In the genomic region with DNA sequence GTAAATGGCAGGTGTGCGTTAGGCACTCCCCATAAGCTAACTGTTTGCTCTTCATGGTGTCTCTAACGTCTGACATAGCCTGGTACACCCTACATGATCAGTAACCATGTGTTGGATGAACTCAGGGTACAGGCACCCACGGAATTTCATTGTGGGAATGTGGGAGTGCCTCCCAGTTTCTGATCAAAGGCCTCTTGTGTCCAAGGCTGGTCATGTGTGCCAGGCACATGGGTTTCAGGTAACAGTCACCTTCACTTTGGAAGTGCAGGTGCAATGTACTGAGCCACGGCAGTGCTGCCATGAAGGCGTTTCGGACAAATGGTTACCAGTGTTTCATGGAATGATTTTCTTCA, we compare ENCODE assay signal across 2 cellular contexts.
TF ChIP-seq lines count a peak whose summit lies in the region.

No MANE protein-coding gene starts in this region.

TF ChIP-seq in HepG2, 621 proteins besides CTCF, POLR2A, EP300 and RAD21:
- TF ChIP-seq, protein P1, sequence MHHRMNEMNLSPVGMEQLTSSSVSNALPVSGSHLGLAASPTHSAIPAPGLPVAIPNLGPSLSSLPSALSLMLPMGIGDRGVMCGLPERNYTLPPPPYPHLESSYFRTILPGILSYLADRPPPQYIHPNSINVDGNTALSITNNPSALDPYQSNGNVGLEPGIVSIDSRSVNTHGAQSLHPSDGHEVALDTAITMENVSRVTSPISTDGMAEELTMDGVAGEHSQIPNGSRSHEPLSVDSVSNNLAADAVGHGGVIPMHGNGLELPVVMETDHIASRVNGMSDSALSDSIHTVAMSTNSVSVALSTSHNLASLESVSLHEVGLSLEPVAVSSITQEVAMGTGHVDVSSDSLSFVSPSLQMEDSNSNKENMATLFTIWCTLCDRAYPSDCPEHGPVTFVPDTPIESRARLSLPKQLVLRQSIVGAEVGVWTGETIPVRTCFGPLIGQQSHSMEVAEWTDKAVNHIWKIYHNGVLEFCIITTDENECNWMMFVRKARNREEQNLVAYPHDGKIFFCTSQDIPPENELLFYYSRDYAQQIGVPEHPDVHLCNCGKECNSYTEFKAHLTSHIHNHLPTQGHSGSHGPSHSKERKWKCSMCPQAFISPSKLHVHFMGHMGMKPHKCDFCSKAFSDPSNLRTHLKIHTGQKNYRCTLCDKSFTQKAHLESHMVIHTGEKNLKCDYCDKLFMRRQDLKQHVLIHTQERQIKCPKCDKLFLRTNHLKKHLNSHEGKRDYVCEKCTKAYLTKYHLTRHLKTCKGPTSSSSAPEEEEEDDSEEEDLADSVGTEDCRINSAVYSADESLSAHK (CRISPR knock-in tag; IDR thresholded peaks at IDR 0.05; ENCODE audit: borderline replicate concordance), result no peak
- TF ChIP-seq NFYB (CRISPR knock-in tag; IDR thresholded peaks at IDR 0.05), result no peak
- no peak for TF ChIP-seq POLR2G (IDR thresholded peaks at IDR 0.05; ENCODE audit: low read depth, low read length)
- TF ChIP-seq ZNF329 (CRISPR knock-in tag; IDR thresholded peaks at IDR 0.05; ENCODE audit: low read depth), result no peak
- no peak for TF ChIP-seq ZNF780A (CRISPR knock-in tag; IDR thresholded peaks at IDR 0.05)
- no peak for TF ChIP-seq POLR2AphosphoS5 (IDR thresholded peaks at IDR 0.05; ENCODE audit: low read depth, low read length)
- TF ChIP-seq ZSCAN12 (CRISPR knock-in tag; IDR thresholded peaks at IDR 0.05), result no peak
- TF ChIP-seq DDIT3 (CRISPR knock-in tag; IDR thresholded peaks at IDR 0.05), result no peak
- TF ChIP-seq ZNF878 (CRISPR knock-in tag; IDR thresholded peaks at IDR 0.05), result no peak
- no peak for TF ChIP-seq ARNT2 (CRISPR knock-in tag; IDR thresholded peaks at IDR 0.05; ENCODE audit: low read depth)
TF ChIP-seq in HepG2: peak in this region for 0.

TF ChIP-seq in IMR-90, 13 proteins besides CTCF, POLR2A, EP300 and RAD21 (continued from another document):
- TF ChIP-seq, protein P2, sequence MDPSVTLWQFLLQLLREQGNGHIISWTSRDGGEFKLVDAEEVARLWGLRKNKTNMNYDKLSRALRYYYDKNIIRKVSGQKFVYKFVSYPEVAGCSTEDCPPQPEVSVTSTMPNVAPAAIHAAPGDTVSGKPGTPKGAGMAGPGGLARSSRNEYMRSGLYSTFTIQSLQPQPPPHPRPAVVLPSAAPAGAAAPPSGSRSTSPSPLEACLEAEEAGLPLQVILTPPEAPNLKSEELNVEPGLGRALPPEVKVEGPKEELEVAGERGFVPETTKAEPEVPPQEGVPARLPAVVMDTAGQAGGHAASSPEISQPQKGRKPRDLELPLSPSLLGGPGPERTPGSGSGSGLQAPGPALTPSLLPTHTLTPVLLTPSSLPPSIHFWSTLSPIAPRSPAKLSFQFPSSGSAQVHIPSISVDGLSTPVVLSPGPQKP (IDR thresholded peaks at IDR 0.05; ENCODE audit: borderline replicate concordance, low read depth, low read length), result no peak
- TF ChIP-seq, protein P3, sequence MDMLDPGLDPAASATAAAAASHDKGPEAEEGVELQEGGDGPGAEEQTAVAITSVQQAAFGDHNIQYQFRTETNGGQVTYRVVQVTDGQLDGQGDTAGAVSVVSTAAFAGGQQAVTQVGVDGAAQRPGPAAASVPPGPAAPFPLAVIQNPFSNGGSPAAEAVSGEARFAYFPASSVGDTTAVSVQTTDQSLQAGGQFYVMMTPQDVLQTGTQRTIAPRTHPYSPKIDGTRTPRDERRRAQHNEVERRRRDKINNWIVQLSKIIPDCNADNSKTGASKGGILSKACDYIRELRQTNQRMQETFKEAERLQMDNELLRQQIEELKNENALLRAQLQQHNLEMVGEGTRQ (IDR thresholded peaks at IDR 0.05; ENCODE audit: low read depth, low read length), result no peak
- no peak for TF ChIP-seq MAZ (IDR thresholded peaks at IDR 0.05; ENCODE audit: borderline replicate concordance, low read depth, low read length)
- TF ChIP-seq RFX5 (IDR thresholded peaks at IDR 0.05; ENCODE audit: low read depth, low read length), result no peak
- TF ChIP-seq CEBPB (IDR thresholded peaks at IDR 0.05; ENCODE audit: low read depth, low read length), result no peak
- no peak for TF ChIP-seq SMC3 (IDR thresholded peaks at IDR 0.05; ENCODE audit: low read depth, low read length)
